Comparison of ENCODE assay signal across 7 cellular contexts in the genomic region with DNA sequence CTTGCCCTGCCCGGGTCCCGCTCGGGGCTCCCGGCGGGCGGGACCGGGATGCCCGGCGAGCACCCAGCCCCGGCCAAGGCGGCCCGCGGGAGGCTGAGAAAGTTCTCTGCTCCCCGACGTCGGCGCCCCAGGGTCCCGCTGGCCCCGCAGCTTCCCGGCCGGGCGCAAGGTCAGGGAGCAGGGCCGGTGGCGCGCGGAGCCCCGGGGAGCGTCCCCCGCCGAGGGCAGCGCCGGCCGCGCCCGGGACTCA. TPM values are rescaled to one million over a fixed set of nuclear protein-coding genes. Genes with fewer than 3 reads are reported as not detected.
DNase-seq lines count a peak whose midpoint lies in the region; ATAC-seq and TF ChIP-seq lines count a peak whose summit lies in the region.

No MANE protein-coding gene starts in this region.

- H3K9me3 Mint-ChIP-seq in activated CD4-positive, alpha-beta memory T cell treated with anti-CD3 and anti-CD28 coated beads, Interleukin-2, amount 10 ng/mL, durations not matched to agents 7 days and 5 days = no peaks in the 10 kb centered on the region

- no peak overlapping the region for H3K4me3 Mint-ChIP-seq in activated CD4-positive, alpha-beta memory T cell treated with anti-CD3 and anti-CD28 coated beads, Interleukin-2, amount 10 ng/mL, durations not matched to agents 7 days and 5 days

- TF ChIP-seq CTCF in epithelial cell of proximal tubule (conservative IDR thresholded peaks at IDR 0.05; ENCODE audit: low read depth, low read length) (no peak), sigmoid colon (IDR thresholded peaks at IDR 0.05) (no peak)

- TF ChIP-seq POLR2A in sigmoid colon (IDR thresholded peaks at IDR 0.05) = no peak

- H3K27me3 Mint-ChIP-seq in activated CD4-positive, alpha-beta memory T cell treated with anti-CD3 and anti-CD28 coated beads, Interleukin-2, amount 10 ng/mL, durations not matched to agents 7 days and 5 days = peaks cover 68% of the 10 kb centered on the region

- H3K36me3 Mint-ChIP-seq in activated CD4-positive, alpha-beta memory T cell treated with anti-CD3 and anti-CD28 coated beads, Interleukin-2, amount 10 ng/mL, durations not matched to agents 7 days and 5 days (ENCODE audit: low read depth) = no peaks in the 10 kb centered on the region

- H3K4me1 ChIP-seq in HUES48 (ENCODE audit: control insufficient read depth, insufficient read depth, low read length) (peaks cover 2% of the 10 kb centered on the region; the same call in 1 of the 2 replicates), sigmoid colon (peaks cover 0 to 20% (median 16%) of the 10 kb centered on the region in 4 donors)

- H3K36me3 ChIP-seq in HUES48 (ENCODE audit: control insufficient read depth, insufficient read depth, low read length) (no peaks in the 10 kb centered on the region), sigmoid colon (no peaks in the 10 kb centered on the region)

- peak overlapping the region; percentile 54; the same call in 1 of the 2 replicates for H3K9ac ChIP-seq in HUES48 (ENCODE audit: low read depth, low read length)

- CTCF ChIA-PET in activated CD4-positive, alpha-beta memory T cell treated with anti-CD3 and anti-CD28 coated beads, Interleukin-2, amount 10 ng/mL, durations not matched to agents 7 days and 5 days (lab: Charles Lee) = interaction anchor here (1.2 to 1.4 kb wide), 2 partner anchors 45 to 69 kb away, joined by 3 to 5 read pairs; no protein-coding TSS in a partner anchor

- peaks cover 15% of the 10 kb centered on the region for H3K4me1 Mint-ChIP-seq in activated CD4-positive, alpha-beta memory T cell treated with anti-CD3 and anti-CD28 coated beads, Interleukin-2, amount 10 ng/mL, durations not matched to agents 7 days and 5 days

- TF ChIP-seq EP300 in sigmoid colon (IDR thresholded peaks at IDR 0.05) = no peak

- intact Hi-C loops in sigmoid colon (cut with DNase I) = no loop called here

- POLR2A ChIA-PET in activated CD4-positive, alpha-beta memory T cell treated with anti-CD3 and anti-CD28 coated beads, Interleukin-2, amount 10 ng/mL, durations not matched to agents 7 days and 5 days (lab: Charles Lee) = no interaction called here

- H3K9me3 ChIP-seq in HUES48 (ENCODE audit: control insufficient read depth, insufficient read depth, low read length) (no peaks in the 10 kb centered on the region), sigmoid colon (no peaks in the 10 kb centered on the region)

- H3K27ac ChIP-seq in HUES48 (ENCODE audit: low read depth, low read length) = no peak overlapping the region
- H3K27ac ChIP-seq in sigmoid colon = peak overlapping the region; percentile 31 to 42 (median 41)

- H3K27me3 ChIP-seq in HUES48 (ENCODE audit: control insufficient read depth, insufficient read depth, low read length) = peaks cover 42% of the 10 kb centered on the region
- peaks cover 4 to 65% (median 28%) of the 10 kb centered on the region in 3 donors for H3K27me3 ChIP-seq in sigmoid colon

- peak overlapping the region; percentile 78 for H3K4me3 ChIP-seq in HUES48 (ENCODE audit: low read depth, low read length)
- peak overlapping the region; percentile 90 for H3K4me3 ChIP-seq in epithelial cell of proximal tubule (ENCODE audit: low read depth, low read length)
- H3K4me3 ChIP-seq in sigmoid colon = peak overlapping the region; percentile 16 to 59 (median 54)

- no peak overlapping the region for H3K27ac Mint-ChIP-seq in activated CD4-positive, alpha-beta memory T cell treated with anti-CD3 and anti-CD28 coated beads, Interleukin-2, amount 10 ng/mL, durations not matched to agents 7 days and 5 days

- ATAC-seq in GM21381 (IDR thresholded peaks at IDR 0.05; ENCODE audit: unreplicated experiment) (peak; percentile 37), HG02981 (IDR thresholded peaks at IDR 0.05; ENCODE audit: unreplicated experiment) (no peak)

- DNase-seq in epithelial cell of proximal tubule (ENCODE audit: low read depth) (no peak), sigmoid colon (no peak), AML-193 (lab: John Stamatoyannopoulos, UW) (no peak)
- no peak for DNase-seq in activated CD4-positive, alpha-beta memory T cell treated with anti-CD3 and anti-CD28 coated beads, Interleukin-2, amount 10 ng/mL, durations not matched to agents 7 days and 5 days

- WGBS in sigmoid colon, 2 donors = 0 to 1% methylated on average over 35 of the region's 35 CpGs

RNA-seq across cellular contexts. Expression of a gene that starts 0.3 kb away (rescaled TPM):
- total RNA-seq in epithelial cell of proximal tubule = 40.4 and 57.7 TPM in 2 replicates
- 10 to 100 TPM in 2 of 4 donors, 1 to 10 TPM in 2; 6.9 to 31.9 (median 9.6) TPM for total RNA-seq in sigmoid colon
- 10 to 100 TPM in 1 of 3 donors, 1 to 10 TPM in 2; 3.6 to 15.0 (median 7.2) TPM for polyA plus RNA-seq in sigmoid colon
- total RNA-seq in activated CD4-positive, alpha-beta memory T cell treated with anti-CD3 and anti-CD28 coated beads, Interleukin-2, amount 10 ng/mL, durations not matched to agents 7 days and 5 days = 1 to 10 TPM; 7.4 to 7.9 TPM
